ENCODE assay signal across 8 cellular contexts in genomic region chr10:6473430-6473829, GRCh38.
DNase-seq lines count a peak whose midpoint lies in the region; ATAC-seq, FAIRE-seq and TF ChIP-seq lines count a peak whose summit lies in the region.

No MANE protein-coding gene starts in this region.

- no peak overlapping the region for H3K4me2 ChIP-seq in PC-9
- H3K4me2 ChIP-seq in Karpas-422 (ENCODE audit: low read depth, low read length, poor library complexity, severe bottlenecking), result no peak overlapping the region

- H3K27me3 ChIP-seq in PC-9 (ENCODE audit: insufficient read depth, low read depth), result no peaks in the 10 kb centered on the region
- no peaks in the 10 kb centered on the region; the same call in 1 of the 2 replicates for H3K27me3 ChIP-seq in Karpas-422 (ENCODE audit: low read length)

- peak; percentile 78 to 81 for ATAC-seq in activated T-cell treated with anti-CD3 and anti-CD28 coated beads, Interleukin-2, amount 50 U/mL, for 72 hours (replicated peaks in 1 of 2)
- no peak for ATAC-seq in GM19452 (IDR thresholded peaks at IDR 0.05; ENCODE audit: unreplicated experiment)

- TF ChIP-seq CTCF in PC-9 (conservative IDR thresholded peaks at IDR 0.05), result no peak

- H3K36me3 ChIP-seq in PC-9 (ENCODE audit: low read depth) (no peaks in the 10 kb centered on the region), Karpas-422 (ENCODE audit: insufficient read depth, low read length) (no peaks in the 10 kb centered on the region)

- BruUV-seq in PC-9 (replicated peaks; lab: Mats Ljungman, UMichigan), result no TSS peak

- no peak overlapping the region for H3K4me3 ChIP-seq in PC-9
- no peak overlapping the region for H3K4me3 ChIP-seq in Karpas-422 (ENCODE audit: low read length)

- H4K20me1 ChIP-seq in PC-9 (ENCODE audit: insufficient read depth) (no peaks in the 10 kb centered on the region), Karpas-422 (ENCODE audit: insufficient read depth, low read depth, low read length) (no peaks in the 10 kb centered on the region)

- peaks cover 0 to 4% of the 10 kb centered on the region in 2 donors for H3K9me3 Mint-ChIP-seq in activated T-cell treated with anti-CD3 and anti-CD28 coated beads, Interleukin-2, amount 50 U/mL, for 72 hours

- H3K36me3 Mint-ChIP-seq in activated T-cell treated with anti-CD3 and anti-CD28 coated beads, Interleukin-2, amount 50 U/mL, for 72 hours (ENCODE audit: insufficient read depth in 2 of 2), result peaks cover 16 to 29% of the 10 kb centered on the region in 2 donors

- CTCF ChIA-PET in PC-9 (lab: Charles Lee), result no interaction called here

- H2AFZ ChIP-seq in PC-9 (no peak overlapping the region), Karpas-422 (ENCODE audit: low read length) (no peak overlapping the region)

- H3K4me1 Mint-ChIP-seq in activated T-cell treated with anti-CD3 and anti-CD28 coated beads, Interleukin-2, amount 50 U/mL, for 72 hours (ENCODE audit: low read depth), result peaks cover 75% of the 10 kb centered on the region

- H3K79me2 ChIP-seq in PC-9 (ENCODE audit: low read depth), result no peaks in the 10 kb centered on the region
- H3K79me2 ChIP-seq in Karpas-422 (ENCODE audit: low read length), result no peaks in the 10 kb centered on the region

- H3K9ac ChIP-seq in Karpas-422 (ENCODE audit: low read length), result no peak overlapping the region

- H3K27me3 Mint-ChIP-seq in activated T-cell treated with anti-CD3 and anti-CD28 coated beads, Interleukin-2, amount 50 U/mL, for 72 hours (ENCODE audit: low read depth), result no peaks in the 10 kb centered on the region

- peak overlapping the region; percentile 72 to 90 for H3K4me3 Mint-ChIP-seq in activated T-cell treated with anti-CD3 and anti-CD28 coated beads, Interleukin-2, amount 50 U/mL, for 72 hours

- peak overlapping the region; percentile 96 for H3K27ac Mint-ChIP-seq in activated T-cell treated with anti-CD3 and anti-CD28 coated beads, Interleukin-2, amount 50 U/mL, for 72 hours

- H3K4me1 ChIP-seq in PC-9 (replicated peaks; ENCODE audit: insufficient read depth) (0 out of 2 replicates have a peak, but pooled peaks cover 4% of the 10 kb centered on the region), Karpas-422 (ENCODE audit: low read length) (peaks cover 4% of the 10 kb centered on the region)

- intact Hi-C loops in PC-9 (cut with micrococcal nuclease; ENCODE audit: unreplicated experiment), result no loop called here

- no peaks in the 10 kb centered on the region for H3F3A ChIP-seq in PC-9 (ENCODE audit: insufficient read depth, low read depth)

- H3K27ac ChIP-seq in PC-9 (no peak overlapping the region), Karpas-422 (ENCODE audit: low read length) (no peak overlapping the region)

- H3K9me3 ChIP-seq in PC-9 (ENCODE audit: insufficient read depth, low read depth) (no peaks in the 10 kb centered on the region), Karpas-422 (ENCODE audit: low read length) (no peaks in the 10 kb centered on the region)

- no peaks in the 10 kb centered on the region for H3K9me2 ChIP-seq in PC-9 (ENCODE audit: insufficient read depth)
- no peaks in the 10 kb centered on the region for H3K9me2 ChIP-seq in Karpas-422 (replicated peaks; ENCODE audit: insufficient read depth, low read length)

- DNase-seq in GM19239 (ENCODE audit: insufficient read length, low spot score), result peak; percentile 31
- DNase-seq in MV-4-11 (lab: John Stamatoyannopoulos, UW), result peak; percentile 96
- DNase-seq in activated T-cell treated with anti-CD3 and anti-CD28 coated beads, Interleukin-2, amount 50 U/mL, for 72 hours, result peak; percentile 52 to 63
- DNase-seq in stimulated activated CD4-positive, alpha-beta T cell treated with anti-CD3 and anti-CD28 coated beads, Interleukin-4, amount 100 ng/mL, for 24 hours, result peak; percentile 51
- no peak for DNase-seq in NCI-H2171 (lab: John Stamatoyannopoulos, UW)
- DNase-seq in PC-9, result no peak
- DNase-seq in Karpas-422, result no peak

- FAIRE-seq in GM19239 (lab: Jason Lieb, UNC), result no peak

- POLR2A ChIA-PET in PC-9 (lab: Charles Lee; ENCODE audit: unreplicated experiment), result no interaction called here

Comparison
In these comparisons a context has a peak if more than half of its experiments do, and no peak if none do; other contexts are left out.
1. DNase-seq: peak in GM19239 (single experiment), MV-4-11 (single experiment), activated T-cell treated with anti-CD3 and anti-CD28 coated beads, Interleukin-2, amount 50 U/mL, for 72 hours (2 of 2) and stimulated activated CD4-positive, alpha-beta T cell treated with anti-CD3 and anti-CD28 coated beads, Interleukin-4, amount 100 ng/mL, for 24 hours (single experiment); none in NCI-H2171 (single experiment), PC-9 (0 of 2) and Karpas-422 (single experiment).